8 cellular contexts compared by ENCODE assay signal in the genomic region with DNA sequence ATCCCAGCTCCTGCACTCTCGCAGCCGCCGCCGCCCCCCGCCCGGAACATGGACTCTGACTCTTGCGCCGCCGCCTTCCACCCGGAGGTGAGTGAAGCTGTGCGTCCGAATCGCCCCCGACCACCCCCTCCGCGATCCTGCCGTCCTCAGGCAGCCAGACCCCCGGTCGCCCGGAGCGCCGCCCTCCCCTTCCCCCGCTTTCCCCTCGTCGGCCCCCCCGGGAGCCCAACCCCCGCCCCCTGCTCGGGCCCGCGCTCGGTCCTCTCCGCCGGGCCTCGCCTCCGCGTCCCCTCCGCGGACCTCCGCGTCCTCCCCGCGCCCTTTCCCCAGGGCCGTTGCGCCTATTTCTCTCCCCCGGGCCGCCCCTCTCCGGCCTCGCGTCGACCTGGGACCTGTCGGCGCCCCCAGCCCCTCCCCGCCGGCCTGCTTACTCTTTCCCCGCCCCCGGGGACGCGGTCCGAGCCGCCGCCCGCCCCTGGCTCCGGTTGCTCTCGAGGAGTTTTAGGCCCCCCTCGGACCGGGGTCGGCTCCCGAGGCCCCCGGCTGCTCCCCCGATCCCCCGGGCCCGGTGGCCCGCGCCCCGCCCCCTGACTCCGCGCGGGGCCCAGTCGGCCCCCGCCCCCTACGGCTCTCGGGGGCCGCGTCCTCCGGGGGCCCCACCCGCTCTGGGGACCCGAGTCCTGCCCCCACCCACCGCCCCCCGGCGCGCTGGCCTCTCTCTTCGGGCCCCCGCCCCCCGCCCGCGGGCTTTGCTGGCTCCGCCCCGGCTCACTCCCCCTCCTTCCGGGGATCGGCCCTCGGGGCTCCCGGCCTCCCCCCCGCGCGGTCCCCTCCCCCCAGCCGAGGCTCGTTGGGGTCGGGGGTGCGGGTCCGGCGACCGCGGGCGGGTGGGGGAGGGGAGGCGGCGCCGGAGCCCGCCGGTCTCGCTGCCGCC. TPM values are rescaled to one million over a fixed set of nuclear protein-coding genes. Genes with fewer than 3 reads are reported as not detected.
DNase-seq lines count a peak whose midpoint lies in the region; ATAC-seq, FAIRE-seq and TF ChIP-seq lines count a peak whose summit lies in the region.

No MANE protein-coding gene starts in this region.

- H3K4me1 ChIP-seq in kidney (ENCODE audit: control insufficient read depth in 1 of 2, insufficient read depth in 1 of 2, low read depth in 1 of 2, low read length in 2 of 2): no peaks in the 10 kb centered on the region

- TF ChIP-seq CTCF in cardiac fibroblast (IDR thresholded peaks at IDR 0.05; ENCODE audit: low read depth, low read length) (no peak), kidney (IDR thresholded peaks at IDR 0.05; ENCODE audit: borderline replicate concordance, extremely low read depth, insufficient read depth) (no peak)

- peak; percentile 69 for DNase-seq in NCI-H82 (lab: John Stamatoyannopoulos, UW)
- no peak for DNase-seq in NCI-H82 treated with DMSO at 0.1 percent for 48 hours (lab: John Stamatoyannopoulos, UW; ENCODE audit: unreplicated experiment)
- peak; percentile 59 for DNase-seq in T-helper 22 cell (ENCODE audit: low read depth)
- DNase-seq in cardiac fibroblast (ENCODE audit: low read depth in 2 of 2): peak in 1 of 2 donors; percentile 43
- peak; percentile 91 for DNase-seq in kidney
- peak; percentile 53 for DNase-seq in stimulated activated CD4-positive, alpha-beta T cell treated with anti-CD3 and anti-CD28 coated beads, Interleukin-2, amount 100 ng/mL, for 4 hours (ENCODE audit: low read depth)
- no peak for DNase-seq in MV-4-11 (lab: John Stamatoyannopoulos, UW)

- peak overlapping the region; percentile 32 to 61 for H3K9ac ChIP-seq in kidney (ENCODE audit: low read length in 2 of 2)

- peaks cover 0 to 8% of the 10 kb centered on the region in 2 donors for H3K36me3 ChIP-seq in kidney (ENCODE audit: control insufficient read depth in 1 of 2, insufficient read depth in 2 of 2, low read length in 2 of 2)

- H3K27ac ChIP-seq in kidney (ENCODE audit: low read depth in 2 of 2, low read length in 2 of 2): peak overlapping the region; percentile 90 to 93

- H3K4me3 ChIP-seq in cardiac fibroblast (replicated peaks in 1 of 2; ENCODE audit: low read depth in 2 of 2, low read length in 2 of 2) (peak overlapping the region; percentile 75 to 86), kidney (ENCODE audit: low read length in 2 of 2) (peak overlapping the region in 1 of 2 donors; percentile 64)

- intact Hi-C loops in kidney (cut with DNase I): no loop called here

- no peaks in the 10 kb centered on the region for H3K9me3 ChIP-seq in kidney (ENCODE audit: control insufficient read depth in 1 of 2, low read length in 2 of 2)

- ATAC-seq in GM21390 (IDR thresholded peaks at IDR 0.05; ENCODE audit: unreplicated experiment): no peak

- no peak for FAIRE-seq in kidney (lab: Jason Lieb, UNC)

RNA-seq across cellular contexts. Expression of gene PHF13, which starts 0.8 kb away (rescaled TPM):
- total RNA-seq in kidney: 11.0 TPM
- 6.0 TPM for polyA plus RNA-seq in kidney (ENCODE audit: insufficient read depth, low read depth, low replicate concordance)

RNA-seq across cellular contexts. Expression of gene THAP3, which starts 10.4 kb away (rescaled TPM):
- 14.4 TPM for total RNA-seq in kidney
- 28.7 TPM for polyA plus RNA-seq in kidney (ENCODE audit: insufficient read depth, low read depth, low replicate concordance)

RNA-seq across cellular contexts. Expression of gene KLHL21, which starts 11.6 kb away (rescaled TPM):
- 25.0 TPM for total RNA-seq in kidney
- polyA plus RNA-seq in kidney (ENCODE audit: insufficient read depth, low read depth, low replicate concordance): 13.9 TPM

RNA-seq across cellular contexts. Expression of gene ZBTB48, which starts 34.5 kb away (rescaled TPM):
- 45.5 TPM for total RNA-seq in kidney
- polyA plus RNA-seq in kidney (ENCODE audit: insufficient read depth, low read depth, low replicate concordance): 27.1 TPM

RNA-seq across cellular contexts. Expression of gene TAS1R1, which starts 59.2 kb away (rescaled TPM):
- not detected for total RNA-seq in kidney
- not detected for polyA plus RNA-seq in kidney (ENCODE audit: insufficient read depth, low read depth, low replicate concordance)

Comparison
In these comparisons a context has a peak if more than half of its experiments do, and no peak if none do; other contexts are left out.
1. DNase-seq: peak in NCI-H82 (single experiment), T-helper 22 cell (single experiment), kidney (single experiment) and stimulated activated CD4-positive, alpha-beta T cell treated with anti-CD3 and anti-CD28 coated beads, Interleukin-2, amount 100 ng/mL, for 4 hours (single experiment); none in NCI-H82 treated with DMSO at 0.1 percent for 48 hours (single experiment) and MV-4-11 (single experiment).